Comparison of ENCODE assay signal across 1 cellular context in the genomic region with DNA sequence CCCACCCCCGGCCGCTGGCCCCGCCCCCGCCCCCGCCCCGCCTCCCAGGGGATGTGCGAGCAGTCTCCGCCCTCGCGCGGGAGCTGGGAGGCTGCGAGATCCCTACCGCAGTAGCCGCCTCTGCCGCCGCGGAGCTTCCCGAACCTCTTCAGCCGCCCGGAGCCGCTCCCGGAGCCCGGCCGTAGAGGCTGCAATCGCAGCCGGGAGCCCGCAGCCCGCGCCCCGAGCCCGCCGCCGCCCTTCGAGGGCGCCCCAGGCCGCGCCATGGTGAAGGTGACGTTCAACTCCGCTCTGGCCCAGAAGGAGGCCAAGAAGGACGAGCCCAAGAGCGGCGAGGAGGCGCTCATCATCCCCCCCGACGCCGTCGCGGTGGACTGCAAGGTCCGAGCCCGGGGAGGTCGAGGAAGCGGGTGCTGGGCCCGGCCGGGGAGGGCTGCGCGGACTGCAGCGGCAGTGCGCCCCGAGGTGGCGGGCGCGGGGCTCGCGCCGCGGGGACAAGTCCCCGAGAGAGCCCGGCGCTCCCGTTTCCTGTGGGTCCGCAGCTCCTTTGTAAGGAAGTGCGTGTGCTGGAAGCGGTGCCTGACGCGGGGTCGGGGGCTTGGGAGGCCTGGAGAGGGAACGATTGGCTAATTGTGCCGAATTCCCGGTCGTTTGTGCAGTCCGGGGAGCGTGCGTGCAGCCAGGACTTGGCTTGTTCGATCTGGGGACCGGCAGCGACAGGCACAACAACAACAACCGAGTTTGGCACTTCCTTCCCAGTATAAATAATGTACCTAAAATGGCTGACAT.
TF ChIP-seq lines count a peak whose summit lies in the region.

A gene (plus strand): TSS at position 110 of the 789 bp plus-strand sequence. CDS start 155 bp downstream, at position 265.

TF ChIP-seq in GM12878, 131 proteins besides CTCF, POLR2A, EP300 and RAD21 (continued from another document and continues in another):
- TF ChIP-seq, protein P1, sequence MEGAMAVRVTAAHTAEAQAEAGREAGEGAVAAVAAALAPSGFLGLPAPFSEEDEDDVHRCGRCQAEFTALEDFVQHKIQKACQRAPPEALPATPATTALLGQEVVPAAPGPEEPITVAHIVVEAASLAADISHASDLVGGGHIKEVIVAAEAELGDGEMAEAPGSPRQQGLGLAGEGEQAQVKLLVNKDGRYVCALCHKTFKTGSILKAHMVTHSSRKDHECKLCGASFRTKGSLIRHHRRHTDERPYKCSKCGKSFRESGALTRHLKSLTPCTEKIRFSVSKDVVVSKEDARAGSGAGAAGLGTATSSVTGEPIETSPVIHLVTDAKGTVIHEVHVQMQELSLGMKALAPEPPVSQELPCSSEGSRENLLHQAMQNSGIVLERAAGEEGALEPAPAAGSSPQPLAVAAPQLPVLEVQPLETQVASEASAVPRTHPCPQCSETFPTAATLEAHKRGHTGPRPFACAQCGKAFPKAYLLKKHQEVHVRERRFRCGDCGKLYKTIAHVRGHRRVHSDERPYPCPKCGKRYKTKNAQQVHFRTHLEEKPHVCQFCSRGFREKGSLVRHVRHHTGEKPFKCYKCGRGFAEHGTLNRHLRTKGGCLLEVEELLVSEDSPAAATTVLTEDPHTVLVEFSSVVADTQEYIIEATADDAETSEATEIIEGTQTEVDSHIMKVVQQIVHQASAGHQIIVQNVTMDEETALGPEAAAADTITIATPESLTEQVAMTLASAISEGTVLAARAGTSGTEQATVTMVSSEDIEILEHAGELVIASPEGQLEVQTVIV (IDR thresholded peaks at IDR 0.05; ENCODE audit: borderline replicate concordance, partially characterized antibody) = no peak
- TF ChIP-seq, protein P2, sequence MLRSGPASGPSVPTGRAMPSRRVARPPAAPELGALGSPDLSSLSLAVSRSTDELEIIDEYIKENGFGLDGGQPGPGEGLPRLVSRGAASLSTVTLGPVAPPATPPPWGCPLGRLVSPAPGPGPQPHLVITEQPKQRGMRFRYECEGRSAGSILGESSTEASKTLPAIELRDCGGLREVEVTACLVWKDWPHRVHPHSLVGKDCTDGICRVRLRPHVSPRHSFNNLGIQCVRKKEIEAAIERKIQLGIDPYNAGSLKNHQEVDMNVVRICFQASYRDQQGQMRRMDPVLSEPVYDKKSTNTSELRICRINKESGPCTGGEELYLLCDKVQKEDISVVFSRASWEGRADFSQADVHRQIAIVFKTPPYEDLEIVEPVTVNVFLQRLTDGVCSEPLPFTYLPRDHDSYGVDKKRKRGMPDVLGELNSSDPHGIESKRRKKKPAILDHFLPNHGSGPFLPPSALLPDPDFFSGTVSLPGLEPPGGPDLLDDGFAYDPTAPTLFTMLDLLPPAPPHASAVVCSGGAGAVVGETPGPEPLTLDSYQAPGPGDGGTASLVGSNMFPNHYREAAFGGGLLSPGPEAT (IDR thresholded peaks at IDR 0.05; ENCODE audit: low read depth) = 0 out of 2 replicates have a peak, but pooled peaks have one; percentile 14
- TF ChIP-seq, protein P3, sequence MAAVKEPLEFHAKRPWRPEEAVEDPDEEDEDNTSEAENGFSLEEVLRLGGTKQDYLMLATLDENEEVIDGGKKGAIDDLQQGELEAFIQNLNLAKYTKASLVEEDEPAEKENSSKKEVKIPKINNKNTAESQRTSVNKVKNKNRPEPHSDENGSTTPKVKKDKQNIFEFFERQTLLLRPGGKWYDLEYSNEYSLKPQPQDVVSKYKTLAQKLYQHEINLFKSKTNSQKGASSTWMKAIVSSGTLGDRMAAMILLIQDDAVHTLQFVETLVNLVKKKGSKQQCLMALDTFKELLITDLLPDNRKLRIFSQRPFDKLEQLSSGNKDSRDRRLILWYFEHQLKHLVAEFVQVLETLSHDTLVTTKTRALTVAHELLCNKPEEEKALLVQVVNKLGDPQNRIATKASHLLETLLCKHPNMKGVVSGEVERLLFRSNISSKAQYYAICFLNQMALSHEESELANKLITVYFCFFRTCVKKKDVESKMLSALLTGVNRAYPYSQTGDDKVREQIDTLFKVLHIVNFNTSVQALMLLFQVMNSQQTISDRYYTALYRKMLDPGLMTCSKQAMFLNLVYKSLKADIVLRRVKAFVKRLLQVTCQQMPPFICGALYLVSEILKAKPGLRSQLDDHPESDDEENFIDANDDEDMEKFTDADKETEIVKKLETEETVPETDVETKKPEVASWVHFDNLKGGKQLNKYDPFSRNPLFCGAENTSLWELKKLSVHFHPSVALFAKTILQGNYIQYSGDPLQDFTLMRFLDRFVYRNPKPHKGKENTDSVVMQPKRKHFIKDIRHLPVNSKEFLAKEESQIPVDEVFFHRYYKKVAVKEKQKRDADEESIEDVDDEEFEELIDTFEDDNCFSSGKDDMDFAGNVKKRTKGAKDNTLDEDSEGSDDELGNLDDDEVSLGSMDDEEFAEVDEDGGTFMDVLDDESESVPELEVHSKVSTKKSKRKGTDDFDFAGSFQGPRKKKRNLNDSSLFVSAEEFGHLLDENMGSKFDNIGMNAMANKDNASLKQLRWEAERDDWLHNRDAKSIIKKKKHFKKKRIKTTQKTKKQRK (IDR thresholded peaks at IDR 0.05; ENCODE audit: low read depth, low read length) = no peak
- TF ChIP-seq SUPT20H (IDR thresholded peaks at IDR 0.05; ENCODE audit: borderline replicate concordance, control insufficient read depth, low read depth, low read length) = no peak
- TF ChIP-seq FOS (IDR thresholded peaks at IDR 0.05; ENCODE audit: borderline replicate concordance, extremely low read depth, insufficient read length) = no peak
- no peak for TF ChIP-seq MYC (IDR thresholded peaks at IDR 0.05; ENCODE audit: insufficient read depth, insufficient read length, insufficient replicate concordance, low read length, severe bottlenecking)
- TF ChIP-seq HDAC6 (IDR thresholded peaks at IDR 0.05; ENCODE audit: unreplicated experiment) = no peak
- peak; percentile 76; the same call in 1 of the 2 replicates for TF ChIP-seq RB1 (IDR thresholded peaks at IDR 0.05; ENCODE audit: borderline replicate concordance)
- TF ChIP-seq MXI1 (IDR thresholded peaks at IDR 0.05; ENCODE audit: low read depth, low read length) = no peak
- TF ChIP-seq RCOR1 (conservative IDR thresholded peaks at IDR 0.05; ENCODE audit: low read depth, low read length) = no peak
- TF ChIP-seq, protein P4, sequence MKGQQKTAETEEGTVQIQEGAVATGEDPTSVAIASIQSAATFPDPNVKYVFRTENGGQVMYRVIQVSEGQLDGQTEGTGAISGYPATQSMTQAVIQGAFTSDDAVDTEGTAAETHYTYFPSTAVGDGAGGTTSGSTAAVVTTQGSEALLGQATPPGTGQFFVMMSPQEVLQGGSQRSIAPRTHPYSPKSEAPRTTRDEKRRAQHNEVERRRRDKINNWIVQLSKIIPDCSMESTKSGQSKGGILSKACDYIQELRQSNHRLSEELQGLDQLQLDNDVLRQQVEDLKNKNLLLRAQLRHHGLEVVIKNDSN (IDR thresholded peaks at IDR 0.05; ENCODE audit: borderline replicate concordance, extremely low read length, insufficient read depth, low read depth, low read length) = no peak
- TF ChIP-seq IKZF1 (conservative IDR thresholded peaks at IDR 0.05) = peak; percentile 91
- TF ChIP-seq ETV6 (conservative IDR thresholded peaks at IDR 0.05 in 1 of 2, IDR thresholded peaks at IDR 0.05 in 1 of 2; ENCODE audit: borderline replicate concordance in 1 of 2, low read depth in 1 of 2) = no peak
- TF ChIP-seq, protein P5, sequence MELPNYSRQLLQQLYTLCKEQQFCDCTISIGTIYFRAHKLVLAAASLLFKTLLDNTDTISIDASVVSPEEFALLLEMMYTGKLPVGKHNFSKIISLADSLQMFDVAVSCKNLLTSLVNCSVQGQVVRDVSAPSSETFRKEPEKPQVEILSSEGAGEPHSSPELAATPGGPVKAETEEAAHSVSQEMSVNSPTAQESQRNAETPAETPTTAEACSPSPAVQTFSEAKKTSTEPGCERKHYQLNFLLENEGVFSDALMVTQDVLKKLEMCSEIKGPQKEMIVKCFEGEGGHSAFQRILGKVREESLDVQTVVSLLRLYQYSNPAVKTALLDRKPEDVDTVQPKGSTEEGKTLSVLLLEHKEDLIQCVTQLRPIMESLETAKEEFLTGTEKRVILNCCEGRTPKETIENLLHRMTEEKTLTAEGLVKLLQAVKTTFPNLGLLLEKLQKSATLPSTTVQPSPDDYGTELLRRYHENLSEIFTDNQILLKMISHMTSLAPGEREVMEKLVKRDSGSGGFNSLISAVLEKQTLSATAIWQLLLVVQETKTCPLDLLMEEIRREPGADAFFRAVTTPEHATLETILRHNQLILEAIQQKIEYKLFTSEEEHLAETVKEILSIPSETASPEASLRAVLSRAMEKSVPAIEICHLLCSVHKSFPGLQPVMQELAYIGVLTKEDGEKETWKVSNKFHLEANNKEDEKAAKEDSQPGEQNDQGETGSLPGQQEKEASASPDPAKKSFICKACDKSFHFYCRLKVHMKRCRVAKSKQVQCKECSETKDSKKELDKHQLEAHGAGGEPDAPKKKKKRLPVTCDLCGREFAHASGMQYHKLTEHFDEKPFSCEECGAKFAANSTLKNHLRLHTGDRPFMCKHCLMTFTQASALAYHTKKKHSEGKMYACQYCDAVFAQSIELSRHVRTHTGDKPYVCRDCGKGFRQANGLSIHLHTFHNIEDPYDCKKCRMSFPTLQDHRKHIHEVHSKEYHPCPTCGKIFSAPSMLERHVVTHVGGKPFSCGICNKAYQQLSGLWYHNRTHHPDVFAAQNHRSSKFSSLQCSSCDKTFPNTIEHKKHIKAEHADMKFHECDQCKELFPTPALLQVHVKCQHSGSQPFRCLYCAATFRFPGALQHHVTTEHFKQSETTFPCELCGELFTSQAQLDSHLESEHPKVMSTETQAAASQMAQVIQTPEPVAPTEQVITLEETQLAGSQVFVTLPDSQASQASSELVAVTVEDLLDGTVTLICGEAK (IDR thresholded peaks at IDR 0.05; ENCODE audit: borderline replicate concordance) = no peak
- peak; percentile 59 for TF ChIP-seq NR2F1 (conservative IDR thresholded peaks at IDR 0.05)
- peak; percentile 15 to 56; a peak in 2 of 4 replicates for TF ChIP-seq IKZF2 (IDR thresholded peaks at IDR 0.05)
- no peak for TF ChIP-seq BRCA1 (IDR thresholded peaks at IDR 0.05; ENCODE audit: low read depth, low read length)
- no peak for TF ChIP-seq CBX3 (IDR thresholded peaks at IDR 0.05; ENCODE audit: borderline replicate concordance, low read depth)
- TF ChIP-seq, protein P6, sequence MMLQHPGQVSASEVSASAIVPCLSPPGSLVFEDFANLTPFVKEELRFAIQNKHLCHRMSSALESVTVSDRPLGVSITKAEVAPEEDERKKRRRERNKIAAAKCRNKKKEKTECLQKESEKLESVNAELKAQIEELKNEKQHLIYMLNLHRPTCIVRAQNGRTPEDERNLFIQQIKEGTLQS (IDR thresholded peaks at IDR 0.05; ENCODE audit: borderline replicate concordance, extremely low read depth, low read depth, low read length) = no peak
- TF ChIP-seq FOXM1 (IDR thresholded peaks at IDR 0.05; ENCODE audit: low read depth, low read length) = no peak
- TF ChIP-seq CBFB (IDR thresholded peaks at IDR 0.05; ENCODE audit: low read depth) = no peak
- TF ChIP-seq, protein P7, sequence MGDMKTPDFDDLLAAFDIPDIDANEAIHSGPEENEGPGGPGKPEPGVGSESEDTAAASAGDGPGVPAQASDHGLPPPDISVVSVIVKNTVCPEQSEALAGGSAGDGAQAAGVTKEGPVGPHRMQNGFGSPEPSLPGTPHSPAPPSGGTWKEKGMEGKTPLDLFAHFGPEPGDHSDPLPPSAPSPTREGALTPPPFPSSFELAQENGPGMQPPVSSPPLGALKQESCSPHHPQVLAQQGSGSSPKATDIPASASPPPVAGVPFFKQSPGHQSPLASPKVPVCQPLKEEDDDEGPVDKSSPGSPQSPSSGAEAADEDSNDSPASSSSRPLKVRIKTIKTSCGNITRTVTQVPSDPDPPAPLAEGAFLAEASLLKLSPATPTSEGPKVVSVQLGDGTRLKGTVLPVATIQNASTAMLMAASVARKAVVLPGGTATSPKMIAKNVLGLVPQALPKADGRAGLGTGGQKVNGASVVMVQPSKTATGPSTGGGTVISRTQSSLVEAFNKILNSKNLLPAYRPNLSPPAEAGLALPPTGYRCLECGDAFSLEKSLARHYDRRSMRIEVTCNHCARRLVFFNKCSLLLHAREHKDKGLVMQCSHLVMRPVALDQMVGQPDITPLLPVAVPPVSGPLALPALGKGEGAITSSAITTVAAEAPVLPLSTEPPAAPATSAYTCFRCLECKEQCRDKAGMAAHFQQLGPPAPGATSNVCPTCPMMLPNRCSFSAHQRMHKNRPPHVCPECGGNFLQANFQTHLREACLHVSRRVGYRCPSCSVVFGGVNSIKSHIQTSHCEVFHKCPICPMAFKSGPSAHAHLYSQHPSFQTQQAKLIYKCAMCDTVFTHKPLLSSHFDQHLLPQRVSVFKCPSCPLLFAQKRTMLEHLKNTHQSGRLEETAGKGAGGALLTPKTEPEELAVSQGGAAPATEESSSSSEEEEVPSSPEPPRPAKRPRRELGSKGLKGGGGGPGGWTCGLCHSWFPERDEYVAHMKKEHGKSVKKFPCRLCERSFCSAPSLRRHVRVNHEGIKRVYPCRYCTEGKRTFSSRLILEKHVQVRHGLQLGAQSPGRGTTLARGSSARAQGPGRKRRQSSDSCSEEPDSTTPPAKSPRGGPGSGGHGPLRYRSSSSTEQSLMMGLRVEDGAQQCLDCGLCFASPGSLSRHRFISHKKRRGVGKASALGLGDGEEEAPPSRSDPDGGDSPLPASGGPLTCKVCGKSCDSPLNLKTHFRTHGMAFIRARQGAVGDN (IDR thresholded peaks at IDR 0.05) = no peak
- TF ChIP-seq BACH1 (IDR thresholded peaks at IDR 0.05; ENCODE audit: borderline replicate concordance) = no peak
- peak; percentile 34; the same call in 1 of the 2 replicates for TF ChIP-seq PAX5 (IDR thresholded peaks at IDR 0.05; ENCODE audit: borderline replicate concordance, low read depth, low read length)
- TF ChIP-seq HDGF (IDR thresholded peaks at IDR 0.05) = no peak
- 0 out of 2 replicates have a peak, but pooled peaks have one; percentile 19 for TF ChIP-seq CHD2 (IDR thresholded peaks at IDR 0.05; ENCODE audit: borderline replicate concordance, low read depth, low read length)
- 0 out of 2 replicates have a peak, but pooled peaks have one; percentile 25 for TF ChIP-seq STAT1 (conservative IDR thresholded peaks at IDR 0.05)
- TF ChIP-seq SREBF2 (IDR thresholded peaks at IDR 0.05; ENCODE audit: low read length) = no peak
- TF ChIP-seq, protein P8, sequence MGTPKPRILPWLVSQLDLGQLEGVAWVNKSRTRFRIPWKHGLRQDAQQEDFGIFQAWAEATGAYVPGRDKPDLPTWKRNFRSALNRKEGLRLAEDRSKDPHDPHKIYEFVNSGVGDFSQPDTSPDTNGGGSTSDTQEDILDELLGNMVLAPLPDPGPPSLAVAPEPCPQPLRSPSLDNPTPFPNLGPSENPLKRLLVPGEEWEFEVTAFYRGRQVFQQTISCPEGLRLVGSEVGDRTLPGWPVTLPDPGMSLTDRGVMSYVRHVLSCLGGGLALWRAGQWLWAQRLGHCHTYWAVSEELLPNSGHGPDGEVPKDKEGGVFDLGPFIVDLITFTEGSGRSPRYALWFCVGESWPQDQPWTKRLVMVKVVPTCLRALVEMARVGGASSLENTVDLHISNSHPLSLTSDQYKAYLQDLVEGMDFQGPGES (IDR thresholded peaks at IDR 0.05) = no peak
- peak; percentile 79; the same call in 1 of the 2 replicates for TF ChIP-seq SMARCA5 (IDR thresholded peaks at IDR 0.05)
- TF ChIP-seq SUZ12 (IDR thresholded peaks at IDR 0.05; ENCODE audit: unreplicated experiment) = no peak
- TF ChIP-seq SPI1 (IDR thresholded peaks at IDR 0.05; ENCODE audit: borderline replicate concordance, insufficient read depth, low read depth, low read length) = peak; percentile 56; the same call in 1 of the 2 replicates
- TF ChIP-seq, protein P9, sequence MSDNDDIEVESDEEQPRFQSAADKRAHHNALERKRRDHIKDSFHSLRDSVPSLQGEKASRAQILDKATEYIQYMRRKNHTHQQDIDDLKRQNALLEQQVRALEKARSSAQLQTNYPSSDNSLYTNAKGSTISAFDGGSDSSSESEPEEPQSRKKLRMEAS (IDR thresholded peaks at IDR 0.05; ENCODE audit: low read depth, low read length) = no peak
